ENCODE assay signal across 17 cellular contexts in genomic region chr12:97555547-97556200, GRCh38.
A peak's percentile ranks its signal among the peaks of the same experiment; 100 is the strongest.
DNase-seq lines count a peak whose midpoint lies in the region; ATAC-seq and TF ChIP-seq lines count a peak whose summit lies in the region.
"Had no signal": no experiment of that assay in that cellular context is flagged by ENCODE, and none has a peak within 500 bp of the region (broad histone marks: within the 10 kb centered on the region; RNA-seq: fewer than 3 reads in every experiment).

No MANE protein-coding gene starts in this region.

- TF ChIP-seq CTCF in glutamatergic neuron (IDR thresholded peaks at IDR 0.05; ENCODE audit: partially characterized antibody, unreplicated experiment), result no peak
- TF ChIP-seq CTCF in progenitor cell of endocrine pancreas (IDR thresholded peaks at IDR 0.05; ENCODE audit: unreplicated experiment), result no peak
- TF ChIP-seq CTCF in GM20000 (IDR thresholded peaks at IDR 0.05; ENCODE audit: extremely low read depth, missing control alignments), result no peak

- H3K27me3 Mint-ChIP-seq in glutamatergic neuron (ENCODE audit: unreplicated experiment) (peaks cover 2% of the 10 kb centered on the region), progenitor cell of endocrine pancreas (no peaks in the 10 kb centered on the region)
- H3K27me3 Mint-ChIP-seq: activated naive CD4-positive, alpha-beta T cell treated with anti-CD3 and anti-CD28 coated beads, Interleukin-2, amount 50 U/mL, for 24 hours; effector memory CD8-positive, alpha-beta T cell; stimulated activated memory B cell treated with anti-CD40 and anti-IgM and Interleukin-4, amounts not matched to agents 10 μg/mL and 1 μg/mL and 100 μg/mL, for 72 hours had no signal

- no peaks in the 10 kb centered on the region for H3K36me3 Mint-ChIP-seq in glutamatergic neuron (ENCODE audit: unreplicated experiment)
- no peaks in the 10 kb centered on the region for H3K36me3 Mint-ChIP-seq in progenitor cell of endocrine pancreas (ENCODE audit: insufficient read depth)
- H3K36me3 Mint-ChIP-seq: activated naive CD4-positive, alpha-beta T cell treated with anti-CD3 and anti-CD28 coated beads, Interleukin-2, amount 50 U/mL, for 24 hours; stimulated activated memory B cell treated with anti-CD40 and anti-IgM and Interleukin-4, amounts not matched to agents 10 μg/mL and 1 μg/mL and 100 μg/mL, for 72 hours had no signal

- DNase-seq in DMS79 (lab: John Stamatoyannopoulos, UW), result peak; percentile 51
- DNase-seq in NCI-H69 (lab: John Stamatoyannopoulos, UW), result peak; percentile 49
- no peak for DNase-seq in glutamatergic neuron
- DNase-seq in progenitor cell of endocrine pancreas (ENCODE audit: low spot score, unreplicated experiment), result no peak
- DNase-seq in GM20000 (ENCODE audit: low spot score), result no peak
- DNase-seq in germinal center (ENCODE audit: low spot score), result no peak
- DNase-seq: activated CD4-positive, alpha-beta T cell treated with anti-CD3 and anti-CD28 coated beads for 48 hours; effector memory CD8-positive, alpha-beta T cell; NCI-H1048; NCI-H2081 treated with DMSO at 0.1 percent for 48 hours; NCI-H526 treated with DMSO at 0.1 percent for 48 hours; pancreas; T-helper 1 cell had no signal

- H3K4me1 Mint-ChIP-seq in glutamatergic neuron (ENCODE audit: low read depth, unreplicated experiment) (peaks cover 39% of the 10 kb centered on the region), progenitor cell of endocrine pancreas (ENCODE audit: low read depth) (peaks cover 49% of the 10 kb centered on the region)
- H3K4me1 Mint-ChIP-seq: activated naive CD4-positive, alpha-beta T cell treated with anti-CD3 and anti-CD28 coated beads, Interleukin-2, amount 50 U/mL, for 24 hours; stimulated activated memory B cell treated with anti-CD40 and anti-IgM and Interleukin-4, amounts not matched to agents 10 μg/mL and 1 μg/mL and 100 μg/mL, for 72 hours had no signal

- peaks cover 2% of the 10 kb centered on the region for H3K9me3 Mint-ChIP-seq in glutamatergic neuron (ENCODE audit: unreplicated experiment)
- H3K9me3 Mint-ChIP-seq in progenitor cell of endocrine pancreas (ENCODE audit: low read depth), result no peaks in the 10 kb centered on the region
- H3K9me3 Mint-ChIP-seq: activated naive CD4-positive, alpha-beta T cell treated with anti-CD3 and anti-CD28 coated beads, Interleukin-2, amount 50 U/mL, for 24 hours; effector memory CD8-positive, alpha-beta T cell; stimulated activated memory B cell treated with anti-CD40 and anti-IgM and Interleukin-4, amounts not matched to agents 10 μg/mL and 1 μg/mL and 100 μg/mL, for 72 hours had no signal

- H3K27ac Mint-ChIP-seq in glutamatergic neuron (ENCODE audit: unreplicated experiment) (peak overlapping the region; percentile 7), progenitor cell of endocrine pancreas (peak overlapping the region; percentile 24)
- H3K27ac Mint-ChIP-seq: activated naive CD4-positive, alpha-beta T cell treated with anti-CD3 and anti-CD28 coated beads, Interleukin-2, amount 50 U/mL, for 24 hours; effector memory CD8-positive, alpha-beta T cell; stimulated activated memory B cell treated with anti-CD40 and anti-IgM and Interleukin-4, amounts not matched to agents 10 μg/mL and 1 μg/mL and 100 μg/mL, for 72 hours had no signal

- peak overlapping the region; percentile 3 for H3K4me3 Mint-ChIP-seq in glutamatergic neuron (ENCODE audit: unreplicated experiment)
- no peak overlapping the region for H3K4me3 Mint-ChIP-seq in progenitor cell of endocrine pancreas (ENCODE audit: low read depth)
- H3K4me3 Mint-ChIP-seq: activated naive CD4-positive, alpha-beta T cell treated with anti-CD3 and anti-CD28 coated beads, Interleukin-2, amount 50 U/mL, for 24 hours; effector memory CD8-positive, alpha-beta T cell; stimulated activated memory B cell treated with anti-CD40 and anti-IgM and Interleukin-4, amounts not matched to agents 10 μg/mL and 1 μg/mL and 100 μg/mL, for 72 hours had no signal

- ATAC-seq in HG02678 (IDR thresholded peaks at IDR 0.05; ENCODE audit: unreplicated experiment), result no peak
- ATAC-seq: effector memory CD8-positive, alpha-beta T cell; HCT116; stimulated activated memory B cell treated with anti-CD40 and anti-IgM and Interleukin-4, amounts not matched to agents 10 μg/mL and 1 μg/mL and 100 μg/mL, for 72 hours had no signal

Comparison
In these comparisons a context has a peak if more than half of its experiments do, and no peak if none do; other contexts are left out.
1. DNase-seq: peak in DMS79 (single experiment) and NCI-H69 (single experiment); none in glutamatergic neuron (single experiment), progenitor cell of endocrine pancreas (single experiment), GM20000 (single experiment) and germinal center (single experiment).